In the genomic region with DNA sequence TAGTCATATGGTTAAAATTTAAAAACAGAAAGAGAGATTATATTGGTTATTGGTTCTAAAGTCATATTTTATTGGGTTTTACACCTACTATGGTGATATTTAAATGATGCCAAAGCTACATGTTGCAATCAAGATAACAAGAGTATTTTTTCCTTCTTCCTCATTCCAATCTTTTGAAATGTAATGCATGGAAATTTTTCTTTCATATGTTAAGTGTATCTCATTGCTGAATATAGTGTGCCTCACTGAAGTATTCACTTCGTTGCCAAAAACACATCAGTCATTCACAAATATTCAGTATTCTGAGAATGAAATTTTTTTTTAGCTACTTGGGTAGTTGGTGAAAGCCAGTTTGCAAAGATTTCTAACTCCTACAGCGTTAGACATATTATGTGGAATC, we compare ENCODE assay signal across 19 cellular contexts. TPM values are rescaled to one million over a fixed set of nuclear protein-coding genes. Genes with fewer than 3 reads are reported as not detected.
DNase-seq lines count a peak whose midpoint lies in the region; ATAC-seq and TF ChIP-seq lines count a peak whose summit lies in the region.
"Had no signal": no experiment of that assay in that cellular context is flagged by ENCODE, and none has a peak within 500 bp of the region (broad histone marks: within the 10 kb centered on the region; RNA-seq: fewer than 3 reads in every experiment).

No MANE protein-coding gene starts in this region.

- POLR2A ChIA-PET in A673 (lab: Charles Lee; ENCODE audit: low non-redundant PET), result no interaction called here

- DNase-seq in A673 (ENCODE audit: low spot score), result peak; percentile 39
- no peak for DNase-seq in ascending aorta (ENCODE audit: low spot score in 2 of 2)
- DNase-seq in foreskin keratinocyte, result peak in 1 of 2 donors; percentile 63
- no peak for DNase-seq in activated CD8-positive, alpha-beta memory T cell treated with anti-CD3 and anti-CD28 coated beads for 24 hours
- DNase-seq in H7, result no peak
- DNase-seq in glomerular visceral epithelial cell (ENCODE audit: extremely low spot score), result no peak
- DNase-seq: activated T-cell treated with anti-CD3 and anti-CD28 coated beads, Interleukin-2, amount 50 U/mL, for 1 hour; caudate nucleus; DMS53; effector memory CD4-positive, alpha-beta T cell; NCI-H1048; NCI-H2107; NCI-H748 treated with DMSO at 0.1 percent for 48 hours; nucleus accumbens; right lobe of liver; stomach had no signal

- H3K4me3 ChIP-seq in A673 (ENCODE audit: low read depth, low read length, poor library complexity, severe bottlenecking), result no peak overlapping the region
- H3K4me3 ChIP-seq in HUES48 (ENCODE audit: low read depth, low read length), result no peak overlapping the region; the same call in 1 of the 2 replicates
- no peak overlapping the region for H3K4me3 ChIP-seq in ascending aorta
- no peak overlapping the region for H3K4me3 ChIP-seq in H7 (ENCODE audit: insufficient read depth, low read depth, low read length)
- H3K4me3 ChIP-seq: PC-9, right lobe of liver, stomach had no signal

- CTCF ChIA-PET in A673 (lab: Charles Lee), result no interaction called here

- H3K36me3 ChIP-seq in A673 (ENCODE audit: insufficient read depth, low read length, poor library complexity, severe bottlenecking), result no peaks in the 10 kb centered on the region
- no peaks in the 10 kb centered on the region for H3K36me3 ChIP-seq in HUES48 (ENCODE audit: control insufficient read depth, insufficient read depth, low read length)
- H3K36me3 ChIP-seq in ascending aorta, result no peaks in the 10 kb centered on the region
- no peaks in the 10 kb centered on the region for H3K36me3 ChIP-seq in H7 (replicated peaks; ENCODE audit: control insufficient read depth, insufficient read depth, low read length)
- H3K36me3 ChIP-seq: right lobe of liver, stomach had no signal

- no TSS peak for BruUV-seq in A673 (replicated peaks; lab: Mats Ljungman, UMichigan)

- H3K9me3 ChIP-seq in A673 (ENCODE audit: low read depth, low read length, poor library complexity, severe bottlenecking) (no peaks in the 10 kb centered on the region), HUES48 (ENCODE audit: control insufficient read depth, insufficient read depth, low read length) (no peaks in the 10 kb centered on the region), ascending aorta (no peaks in the 10 kb centered on the region)
- H3K9me3 ChIP-seq: right lobe of liver, stomach had no signal

- no peak overlapping the region; the same call in 1 of the 2 replicates for H3K9ac ChIP-seq in HUES48 (ENCODE audit: low read depth, low read length)

- ATAC-seq in foreskin keratinocyte, result peak; percentile 36
- ATAC-seq in HG03045 (IDR thresholded peaks at IDR 0.05; ENCODE audit: unreplicated experiment), result no peak
- ATAC-seq: right lobe of liver had no signal

- TF ChIP-seq CTCF in A673 (conservative IDR thresholded peaks at IDR 0.05; ENCODE audit: low read depth, low read length) (no peak), ascending aorta (IDR thresholded peaks at IDR 0.05) (no peak), foreskin keratinocyte (conservative IDR thresholded peaks at IDR 0.05) (no peak)

- peaks cover 40% of the 10 kb centered on the region for H3K4me1 ChIP-seq in A673 (ENCODE audit: insufficient read depth, low read length, poor library complexity, severe bottlenecking)
- H3K4me1 ChIP-seq in HUES48 (ENCODE audit: control insufficient read depth, insufficient read depth, low read length), result peaks cover 28% of the 10 kb centered on the region
- peaks cover 4 to 41% of the 10 kb centered on the region in 2 donors for H3K4me1 ChIP-seq in ascending aorta
- peaks cover 16% of the 10 kb centered on the region for H3K4me1 ChIP-seq in foreskin keratinocyte
- H3K4me1 ChIP-seq: right lobe of liver had no signal

- peak overlapping the region; percentile 39 for H3K27ac ChIP-seq in A673 (ENCODE audit: low read depth, low read length, poor library complexity, severe bottlenecking)
- H3K27ac ChIP-seq in HUES48 (ENCODE audit: low read depth, low read length), result peak overlapping the region; percentile 66
- peak overlapping the region; percentile 85 to 91 for H3K27ac ChIP-seq in ascending aorta
- peak overlapping the region; percentile 6 for H3K27ac ChIP-seq in foreskin keratinocyte
- H3K27ac ChIP-seq: PC-9, right lobe of liver, stomach had no signal

- H3K27me3 ChIP-seq in A673 (replicated peaks; ENCODE audit: insufficient read depth, low read depth, low read length, poor library complexity) (no peaks in the 10 kb centered on the region), HUES48 (ENCODE audit: control insufficient read depth, insufficient read depth, low read length) (no peaks in the 10 kb centered on the region), ascending aorta (no peaks in the 10 kb centered on the region), foreskin keratinocyte (no peaks in the 10 kb centered on the region), H7 (ENCODE audit: control insufficient read depth, insufficient read depth, low read length) (no peaks in the 10 kb centered on the region)
- H3K27me3 ChIP-seq: right lobe of liver, stomach had no signal

- intact Hi-C loops in A673 (cut with micrococcal nuclease; ENCODE audit: unreplicated experiment), result no loop called here
- intact Hi-C loops in ascending aorta (cut with DNase I), result no loop called here

RNA-seq across cellular contexts. Expression of a gene that starts 19.5 kb away (rescaled TPM):
- total RNA-seq in A673 (2021), result 28.3 and 31.9 TPM in 2 replicates
- 33.4 TPM for total RNA-seq in ascending aorta
- 19.5 and 24.9 TPM in 2 replicates for total RNA-seq in foreskin keratinocyte
- polyA plus RNA-seq in foreskin keratinocyte, result 3.1 and 3.5 TPM in 2 replicates
- total RNA-seq in H7 (2014; rRNA removed; shearing (Covaris generic)), result 2.1 and 5.4 TPM in 2 replicates

Comparison
In these comparisons a context has a peak if more than half of its experiments do, and no peak if none do; other contexts are left out.
1. H3K27ac ChIP-seq: peak in every context shown above with its lines; median percentile 88 in ascending aorta; 66 in HUES48; 39 in A673; 6 in foreskin keratinocyte.